In the genomic region with DNA sequence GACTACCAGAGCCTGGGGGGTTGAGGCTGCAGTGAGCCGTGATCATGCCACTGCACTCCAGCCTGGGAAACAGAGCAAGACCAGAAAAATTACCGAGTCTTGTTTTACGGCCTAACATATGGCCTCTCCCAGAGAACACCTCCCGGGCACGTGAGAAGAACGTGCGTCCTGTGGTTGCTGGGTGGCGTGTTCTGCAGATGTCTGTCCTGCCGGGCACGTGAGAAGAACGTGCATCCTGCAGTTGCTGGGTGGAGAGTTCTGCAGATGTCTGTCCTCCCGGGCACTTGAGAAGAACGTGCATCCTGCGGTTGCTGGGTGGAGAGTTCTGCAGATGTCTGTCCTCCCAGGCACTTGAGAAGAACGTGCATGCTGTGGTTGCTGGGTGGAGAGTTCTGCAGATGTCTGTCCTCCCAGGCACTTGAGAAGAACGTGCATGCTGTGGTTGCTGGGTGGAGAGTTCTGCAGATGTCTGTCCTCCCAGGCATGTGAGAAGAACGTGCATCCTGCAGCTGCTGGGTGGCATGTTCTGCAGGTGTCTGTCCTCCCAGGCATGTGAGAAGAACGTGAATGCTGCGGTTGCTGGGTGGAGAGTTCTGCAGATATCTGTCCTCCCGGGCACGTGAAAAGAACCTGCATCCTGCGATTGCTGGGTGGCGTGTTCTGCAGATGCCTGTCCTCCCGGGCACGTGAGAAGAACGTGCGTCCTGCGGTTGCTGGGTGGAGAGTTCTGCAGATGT, we compare ENCODE assay signal across 7 cellular contexts. TPM values are rescaled to one million over a fixed set of nuclear protein-coding genes. Genes with fewer than 3 reads are reported as not detected.
A peak's percentile ranks its signal among the peaks of the same experiment; 100 is the strongest.
DNase-seq lines count a peak whose midpoint lies in the region; ATAC-seq, FAIRE-seq and TF ChIP-seq lines count a peak whose summit lies in the region.
"Not testable (repeated sequence)": the region's sequence is repeated elsewhere in the genome, so short reads cannot be mapped to it uniquely, and the experiment has no call there.

No MANE protein-coding gene starts in this region.

- peaks cover 12% of the 10 kb centered on the region for H3K36me3 Mint-ChIP-seq in memory B cell

- not testable (repeated sequence) for H3K27ac Mint-ChIP-seq in memory B cell

- TF ChIP-seq POLR2A in NB4 (IDR thresholded peaks at IDR 0.05; ENCODE audit: extremely low read depth, insufficient read length): not testable (repeated sequence)

- not testable (repeated sequence) for H3K27me3 ChIP-seq in GM06990 (replicated peaks; ENCODE audit: control insufficient read depth, insufficient read depth, low read length); bronchial epithelial cell (ENCODE audit: control insufficient read depth, insufficient read depth, low read length)

- H3K27ac ChIP-seq in SK-N-MC: peak overlapping the region; percentile 73; the same call in 1 of the 2 replicates

- not testable (repeated sequence) for ATAC-seq in memory B cell (ENCODE audit: low read depth)

- peak overlapping the region; percentile 24 for H3K4me3 Mint-ChIP-seq in memory B cell

- not testable (repeated sequence) for H3K9me3 ChIP-seq in SK-N-MC (ENCODE audit: low read depth, low read length)

- peak; percentile 25 for DNase-seq in COLO668 (lab: John Stamatoyannopoulos, UW; ENCODE audit: unreplicated experiment)
- peak; percentile 18 for DNase-seq in GM06990 (ENCODE audit: extremely low read depth, insufficient read length)
- peak; percentile 30 for DNase-seq in NB4 (ENCODE audit: low read depth)
- peak; percentile 39 for DNase-seq in NCI-H748 (lab: John Stamatoyannopoulos, UW; ENCODE audit: unreplicated experiment)
- not testable (repeated sequence) for DNase-seq in SK-N-MC (ENCODE audit: low read depth, low spot score); bronchial epithelial cell (ENCODE audit: low read depth); memory B cell (ENCODE audit: low spot score in 2 of 2)

- not testable (repeated sequence) for H3K9ac ChIP-seq in SK-N-MC (ENCODE audit: insufficient read length)

- H3K4me3 ChIP-seq in GM06990 (replicated peaks; ENCODE audit: low read depth, low read length); NB4 (ENCODE audit: low read depth, low read length); bronchial epithelial cell (ENCODE audit: low read depth, low read length): not testable (repeated sequence)
- peak overlapping the region; percentile 21; the same call in 1 of the 2 replicates for H3K4me3 ChIP-seq in SK-N-MC

- H3K4me1 Mint-ChIP-seq in memory B cell: peaks cover 12% of the 10 kb centered on the region

- H3K9me3 Mint-ChIP-seq in memory B cell: peaks cover 11% of the 10 kb centered on the region

- FAIRE-seq in bronchial epithelial cell (lab: Jason Lieb, UNC): peak; percentile 66

- not testable (repeated sequence) for H3K36me3 ChIP-seq in GM06990 (ENCODE audit: control insufficient read depth, insufficient read depth, low read length); SK-N-MC (ENCODE audit: insufficient read depth, low read length); bronchial epithelial cell (ENCODE audit: control insufficient read depth, insufficient read depth, low read length)

- H3K27me3 Mint-ChIP-seq in memory B cell: not testable (repeated sequence)

- not testable (repeated sequence) for TF ChIP-seq CTCF in GM06990 (IDR thresholded peaks at IDR 0.05; ENCODE audit: insufficient read depth, low read length, poor library complexity, severe bottlenecking); NB4 (IDR thresholded peaks at IDR 0.05; ENCODE audit: low read depth, low read length); bronchial epithelial cell (IDR thresholded peaks at IDR 0.05; ENCODE audit: insufficient read depth, low read length, severe bottlenecking)

RNA-seq across cellular contexts. Expression of gene RPH3AL, which starts 14.4 kb away (rescaled TPM):
- total RNA-seq in bronchial epithelial cell: 6.1 and 11.3 TPM in 2 replicates
